In the genomic region with DNA sequence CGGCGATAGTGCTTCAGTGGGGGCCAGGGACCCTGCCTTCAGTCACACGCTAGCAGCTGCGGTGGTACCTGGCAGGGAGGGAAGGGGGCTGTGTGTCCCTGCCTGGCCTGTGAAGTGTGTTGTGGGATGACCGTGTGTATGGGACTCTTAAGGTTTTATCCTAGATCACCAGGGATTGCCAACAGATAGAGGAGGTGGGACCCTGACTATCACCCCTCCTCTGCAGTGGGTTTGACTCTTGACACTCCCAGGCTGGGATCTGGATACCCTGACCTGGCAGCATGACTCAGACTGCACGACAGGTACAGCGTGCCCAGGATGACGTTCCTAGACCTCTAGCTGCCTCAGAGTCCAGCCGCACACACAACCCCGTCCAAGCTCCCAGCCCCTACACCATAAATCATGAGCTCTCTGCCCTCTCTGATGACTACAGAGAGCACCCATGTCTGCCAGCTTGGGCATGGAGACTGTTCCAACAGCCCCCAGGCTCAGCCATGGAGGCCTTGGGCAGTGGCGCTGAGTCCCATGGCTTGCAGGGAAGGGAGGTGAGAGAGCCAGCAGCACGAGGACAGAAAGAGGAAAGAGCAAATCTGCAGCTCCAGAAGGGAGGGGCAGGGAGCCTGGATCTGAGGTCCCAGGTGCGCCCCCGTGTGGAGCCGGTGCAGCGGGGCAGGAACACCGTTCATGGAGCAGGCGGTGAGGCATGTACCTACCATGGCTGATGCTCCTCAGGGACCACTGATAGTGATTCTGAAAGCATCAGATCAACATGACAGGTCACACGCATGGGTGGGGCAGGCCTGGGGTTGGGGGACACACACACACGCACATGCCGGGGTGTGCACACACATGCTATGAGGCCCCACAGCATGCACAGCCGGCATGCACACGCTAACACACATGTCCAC, we compare ENCODE assay signal across 7 cellular contexts.
A peak's percentile ranks its signal among the peaks of the same experiment; 100 is the strongest.
DNase-seq lines count a peak whose midpoint lies in the region; ATAC-seq, FAIRE-seq and TF ChIP-seq lines count a peak whose summit lies in the region.

No MANE protein-coding gene starts in this region.

- H3K27ac ChIP-seq in IMR-90 (ENCODE audit: insufficient read depth, low read length) (no peak overlapping the region), SK-N-SH (ENCODE audit: low read depth in 2 of 2, low read length in 1 of 2) (no peak overlapping the region), mammary epithelial cell (ENCODE audit: insufficient read depth, low read depth, low read length) (no peak overlapping the region), lung (ENCODE audit: low read depth in 1 of 2, low read length in 1 of 2) (no peak overlapping the region)

- no peak overlapping the region for H2AK9ac ChIP-seq in IMR-90 (replicated peaks; ENCODE audit: low read depth, low read length, poor library complexity)

- H4K8ac ChIP-seq in IMR-90 (ENCODE audit: low read depth in 2 of 2, low read length in 2 of 2) = no peak overlapping the region

- no peak for FAIRE-seq in frontal cortex (lab: Jason Lieb, UNC)

- 70% methylated on average over 4 of the region's 23 CpGs; no CpG with 5 or more reads in 1 of the 2 experiments for WGBS in IMR-90 (ENCODE audit: extremely low coverage in 2 of 2, insufficient read length in 1 of 2), 2 experiments
- WGBS in SK-N-SH (ENCODE audit: low lambda C conversion rate) = 53% methylated on average over 11 of the region's 23 CpGs
- WGBS in mammary epithelial cell (ENCODE audit: low coverage, missing lambda C conversion rate) = 38% methylated on average over 11 of the region's 23 CpGs
- WGBS in lung, 2 donors = 50 to 55% methylated on average over 23 of the region's 23 CpGs

- H2AFZ ChIP-seq in IMR-90 (replicated peaks; ENCODE audit: low read length, poor library complexity) = no peak overlapping the region
- H2AFZ ChIP-seq in SK-N-SH (ENCODE audit: low read depth) = no peak overlapping the region
- peak overlapping the region; percentile 85 for H2AFZ ChIP-seq in mammary epithelial cell (ENCODE audit: low read depth, low read length)

- no TSS peak for BruUV-seq in IMR-90 (replicated peaks; lab: Mats Ljungman, UMichigan)
- BruUV-seq in mammary epithelial cell (replicated peaks; lab: Mats Ljungman, UMichigan) = no TSS peak

- H3F3A ChIP-seq in SK-N-SH (replicated peaks; ENCODE audit: insufficient read depth) = no peaks in the 10 kb centered on the region

- H3K18ac ChIP-seq in IMR-90 (ENCODE audit: low read depth, low read length) = no peak overlapping the region

- H4K20me1 ChIP-seq in IMR-90 (ENCODE audit: insufficient read depth, low read length) (no peaks in the 10 kb centered on the region), SK-N-SH (ENCODE audit: insufficient read depth) (no peaks in the 10 kb centered on the region), mammary epithelial cell (ENCODE audit: insufficient read depth, low read length) (no peaks in the 10 kb centered on the region)

- H2BK120ac ChIP-seq in IMR-90 (ENCODE audit: low read depth, low read length) = no peak overlapping the region

- no peak overlapping the region for H4K5ac ChIP-seq in IMR-90 (ENCODE audit: low read depth, low read length)

- H2BK5ac ChIP-seq in IMR-90 (ENCODE audit: low read depth, low read length, poor library complexity, severe bottlenecking) = no peak overlapping the region

- CTCF ChIA-PET in IMR-90 (lab: Yijun Ruan, JAX) (interaction anchor here (0.6 to 1.0 kb wide), 2 partner anchors 9 to 12 kb away, joined by 3 read pairs; no protein-coding TSS in a partner anchor), SK-N-SH (lab: Yijun Ruan, JAX) (interaction anchor here (0.7 to 3.0 kb wide), 7 partner anchors 11 to 139 kb away, joined by 3 to 9 read pairs (median 4); a partner anchor contains a TSS), mammary epithelial cell (lab: Charles Lee; ENCODE audit: low non-redundant PET) (interaction anchor here (0.6 to 0.7 kb wide), 2 partner anchors 61 to 838 kb away, joined by 3 to 6 read pairs; no protein-coding TSS in a partner anchor)

- H2BK15ac ChIP-seq in IMR-90 (ENCODE audit: low read depth, low read length) = no peak overlapping the region

- no peak overlapping the region for H3K56ac ChIP-seq in IMR-90 (ENCODE audit: extremely low read depth, insufficient read depth, low read length)

- TF ChIP-seq CTCF in GM06990 (IDR thresholded peaks at IDR 0.05; ENCODE audit: insufficient read depth, low read length, poor library complexity, severe bottlenecking) = peak; percentile 88
- peak; percentile 46 for TF ChIP-seq CTCF in IMR-90 (conservative IDR thresholded peaks at IDR 0.05; ENCODE audit: low read depth, low read length)
- TF ChIP-seq CTCF in SK-N-SH (IDR thresholded peaks at IDR 0.05) = peak; percentile 38
- peak; percentile 58 to 80 for TF ChIP-seq CTCF in mammary epithelial cell (conservative IDR thresholded peaks at IDR 0.05 in 1 of 2, IDR thresholded peaks at IDR 0.05 in 1 of 2; ENCODE audit: extremely low read depth in 1 of 2, insufficient read depth in 1 of 2, low read depth in 1 of 2, low read length in 2 of 2)
- no peak for TF ChIP-seq CTCF in lung (IDR thresholded peaks at IDR 0.05; ENCODE audit: control extremely low read depth, extremely low read depth)

- in situ Hi-C loops in IMR-90 (cut with MboI; ENCODE audit: low sequenced_read_pairs) = no loop called here
- in situ Hi-C loops in mammary epithelial cell (cut with MboI; ENCODE audit: low sequenced_read_pairs in 2 of 2) = no loop called here

- DNase-seq in GM06990 (ENCODE audit: extremely low read depth, insufficient read length) = peak; percentile 50
- DNase-seq in IMR-90 = peak; percentile 23
- DNase-seq in SK-N-SH = peak; percentile 52
- peak; percentile 51 for DNase-seq in mammary epithelial cell
- DNase-seq in lung (ENCODE audit: low spot score) = peak; percentile 59
- no peak for DNase-seq in frontal cortex (ENCODE audit: low spot score in 2 of 2)

- TF ChIP-seq RAD21 in IMR-90 (IDR thresholded peaks at IDR 0.05; ENCODE audit: low read length) (no peak), SK-N-SH (IDR thresholded peaks at IDR 0.05; ENCODE audit: low read length) (peak; percentile 27)

- POLR2A ChIA-PET in IMR-90 (lab: Charles Lee; ENCODE audit: unreplicated experiment) = no interaction called here
- POLR2A ChIA-PET in SK-N-SH (lab: Yijun Ruan, JAX) = no interaction called here

- no peaks in the 10 kb centered on the region for H3K79me2 ChIP-seq in SK-N-SH (ENCODE audit: insufficient read depth)
- no peaks in the 10 kb centered on the region for H3K79me2 ChIP-seq in mammary epithelial cell (ENCODE audit: insufficient read depth, low read length)

- H2BK20ac ChIP-seq in IMR-90 (ENCODE audit: low read depth, low read length) = no peak overlapping the region

- H3K4ac ChIP-seq in IMR-90 (ENCODE audit: low read depth, low read length) = no peak overlapping the region

- H3K9ac ChIP-seq in IMR-90 (ENCODE audit: low read depth, low read length) = no peak overlapping the region
- no peak overlapping the region for H3K9ac ChIP-seq in SK-N-SH
- H3K9ac ChIP-seq in mammary epithelial cell (ENCODE audit: insufficient read depth, low read length) = no peak overlapping the region

- H3K4me1 ChIP-seq in IMR-90 (ENCODE audit: control insufficient read depth, insufficient read depth, low read length) (no peaks in the 10 kb centered on the region), SK-N-SH (ENCODE audit: control insufficient read depth in 1 of 2, insufficient read depth in 2 of 2, low read depth in 1 of 2, low read length in 1 of 2) (peaks cover 0 to 4% of the 10 kb centered on the region in 2 experiments; a peak in 1 of 4 replicates), mammary epithelial cell (ENCODE audit: insufficient read depth, low read length) (no peaks in the 10 kb centered on the region), lung (ENCODE audit: control insufficient read depth in 2 of 2, insufficient read depth in 2 of 2, low read length in 2 of 2) (no peaks in the 10 kb centered on the region)

- no peak overlapping the region for H3K14ac ChIP-seq in IMR-90 (replicated peaks; ENCODE audit: low read depth, low read length)

- H3K27me3 ChIP-seq in GM06990 (replicated peaks; ENCODE audit: control insufficient read depth, insufficient read depth, low read length) (no peaks in the 10 kb centered on the region; the same call in 1 of the 2 replicates), IMR-90 (ENCODE audit: control insufficient read depth, insufficient read depth, low read length) (peaks cover 5% of the 10 kb centered on the region; the same call in 1 of the 2 replicates), SK-N-SH (ENCODE audit: insufficient read depth) (no peaks in the 10 kb centered on the region), mammary epithelial cell (ENCODE audit: insufficient read depth, low read length) (no peaks in the 10 kb centered on the region), lung (ENCODE audit: control insufficient read depth, insufficient read depth) (no peaks in the 10 kb centered on the region)

- H3K4me2 ChIP-seq in IMR-90 (ENCODE audit: low read depth, low read length) (no peak overlapping the region), SK-N-SH (no peak overlapping the region), mammary epithelial cell (ENCODE audit: insufficient read depth, low read depth, low read length) (no peak overlapping the region)

- no peak for TF ChIP-seq EP300 in SK-N-SH (IDR thresholded peaks at IDR 0.05; ENCODE audit: borderline replicate concordance in 1 of 2, low read depth in 1 of 2, low read length in 1 of 2)

- ATAC-seq in IMR-90 (ENCODE audit: low read depth) = peak; percentile 73
- ATAC-seq in lung (ENCODE audit: insufficient read depth, low FRiP score) = no peak
- ATAC-seq in HG02763 (IDR thresholded peaks at IDR 0.05; ENCODE audit: unreplicated experiment) = no peak

- H3K9me3 ChIP-seq in IMR-90 (ENCODE audit: control insufficient read depth, insufficient read depth, low read length) = no peaks in the 10 kb centered on the region
- H3K9me3 ChIP-seq in SK-N-SH = no peaks in the 10 kb centered on the region
- no peaks in the 10 kb centered on the region for H3K9me3 ChIP-seq in mammary epithelial cell (replicated peaks; ENCODE audit: insufficient read depth, low read length)
- H3K9me3 ChIP-seq in lung (ENCODE audit: control insufficient read depth in 2 of 2, insufficient read depth in 1 of 2, low read length in 1 of 2) = no peaks in the 10 kb centered on the region

- H3K9me1 ChIP-seq in IMR-90 (ENCODE audit: insufficient read depth, low read length) = no peaks in the 10 kb centered on the region

- no peaks in the 10 kb centered on the region for H3K79me1 ChIP-seq in IMR-90 (ENCODE audit: low read depth in 1 of 2, low read length in 2 of 2)

- no peak overlapping the region for H4K91ac ChIP-seq in IMR-90 (ENCODE audit: insufficient read depth, low read depth, low read length)

- intact Hi-C loops in IMR-90 (cut with micrococcal nuclease) (no loop called here), mammary epithelial cell (cut with micrococcal nuclease) (no loop called here)

- no peaks in the 10 kb centered on the region for H3K9me2 ChIP-seq in SK-N-SH

- H3K23ac ChIP-seq in IMR-90 (ENCODE audit: low read depth, low read length) = no peak overlapping the region

- H3K36me3 ChIP-seq in GM06990 (ENCODE audit: control insufficient read depth, insufficient read depth, low read length) (no peaks in the 10 kb centered on the region), IMR-90 (ENCODE audit: control insufficient read depth, insufficient read depth, low read length) (no peaks in the 10 kb centered on the region), SK-N-SH (replicated peaks in 1 of 2; ENCODE audit: control insufficient read depth in 1 of 2, insufficient read depth in 2 of 2, low read length in 1 of 2) (no peaks in the 10 kb centered on the region), mammary epithelial cell (ENCODE audit: insufficient read depth, low read length) (no peaks in the 10 kb centered on the region), lung (ENCODE audit: control insufficient read depth in 2 of 2, insufficient read depth in 2 of 2, low read length in 2 of 2) (no peaks in the 10 kb centered on the region)

- H2AK5ac ChIP-seq in IMR-90 (ENCODE audit: low read depth, low read length) = no peak overlapping the region

- H3K4me3 ChIP-seq in GM06990 (replicated peaks; ENCODE audit: low read depth, low read length) = no peak overlapping the region
- H3K4me3 ChIP-seq in IMR-90 (ENCODE audit: insufficient read depth, low read depth, low read length) = no peak overlapping the region
- H3K4me3 ChIP-seq in SK-N-SH (ENCODE audit: low read depth in 2 of 2, low read length in 1 of 2) = no peak overlapping the region
- no peak overlapping the region for H3K4me3 ChIP-seq in mammary epithelial cell (replicated peaks in 1 of 3; ENCODE audit: insufficient read depth in 1 of 3, low read depth in 2 of 3, low read length in 3 of 3)
- no peak overlapping the region for H3K4me3 ChIP-seq in lung

- dilution Hi-C loops in IMR-90 (cut with HindIII; ENCODE audit: low sequenced_read_pairs, unreplicated experiment) (no loop called here), mammary epithelial cell (cut with HindIII; ENCODE audit: low sequenced_read_pairs) (no loop called here)

- no peak for TF ChIP-seq POLR2A in IMR-90 (IDR thresholded peaks at IDR 0.05; ENCODE audit: low read depth, low read length)

Comparison
In these comparisons a context has a peak if more than half of its experiments do, and no peak if none do; other contexts are left out.
1. DNase-seq: peak in GM06990 (single experiment), IMR-90 (single experiment), SK-N-SH (single experiment), mammary epithelial cell (single experiment) and lung (single experiment); none in frontal cortex (0 of 2).